In the genomic region with DNA sequence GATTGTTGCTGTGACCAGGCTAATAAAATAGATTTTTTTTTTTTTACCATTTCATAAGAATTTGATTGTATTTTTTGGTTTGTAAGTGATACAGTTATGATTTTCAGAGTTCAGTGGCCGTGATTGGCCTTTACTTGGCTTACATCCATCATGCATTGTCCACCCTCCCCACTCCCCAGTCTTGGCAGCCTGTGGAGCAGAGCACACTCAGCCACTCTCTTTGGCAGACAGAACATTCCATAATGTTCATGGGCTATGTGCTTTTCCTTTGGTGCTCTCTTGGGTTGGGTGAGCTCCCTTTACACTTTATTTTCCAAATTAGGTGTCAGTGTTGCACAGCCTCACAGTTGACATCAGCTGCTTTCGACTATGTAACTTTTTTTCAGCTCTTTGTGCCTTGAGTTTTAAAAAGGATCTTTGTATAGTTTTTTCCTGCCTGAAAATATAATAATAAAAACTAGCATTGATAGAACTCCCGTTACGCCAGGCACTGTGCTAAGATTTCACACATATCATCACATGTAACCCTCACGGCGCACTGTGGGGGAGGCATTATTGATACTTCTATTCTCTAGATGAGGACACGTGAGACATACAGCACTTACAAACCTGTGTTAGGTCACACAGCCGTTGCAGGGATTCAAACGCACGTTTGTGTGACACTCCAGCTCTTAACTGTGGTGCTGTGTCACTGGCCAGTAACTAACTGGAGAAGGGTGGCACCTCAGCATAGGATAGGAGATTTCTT, we compare ENCODE assay signal across 16 cellular contexts.
"Had no signal": no experiment of that assay in that cellular context is flagged by ENCODE, and none has a peak within 500 bp of the region (broad histone marks: within the 10 kb centered on the region; RNA-seq: fewer than 3 reads in every experiment).

No MANE protein-coding gene starts in this region.

- H3K4me3 ChIP-seq: breast epithelium, lung, pancreas, tibial nerve, uterus had no signal

- H3K4me1 ChIP-seq: breast epithelium, pancreas, uterus had no signal

- ATAC-seq: pancreas; stimulated activated memory B cell treated with anti-CD40 and anti-IgM and Interleukin-4, amounts not matched to agents 10 μg/mL and 1 μg/mL and 100 μg/mL, for 72 hours had no signal

- DNase-seq: activated CD4-positive, alpha-beta T cell treated with anti-CD3 and anti-CD28 coated beads, Interleukin-2, amount 10 ng/mL, durations not matched to agents 7 days and 5 days; activated CD8-positive, alpha-beta memory T cell treated with anti-CD3 and anti-CD28 coated beads for 24 hours; activated naive CD4-positive, alpha-beta T cell; aorta; glutamatergic neuron; immature natural killer cell; midbrain; naive B cell; pancreas; stimulated activated CD4-positive, alpha-beta T cell treated with anti-CD3 and anti-CD28 coated beads, Interleukin-2, amount 100 ng/mL, for 48 hours; T-helper 9 cell; uterus had no signal

- H3K4me1 Mint-ChIP-seq: activated CD4-positive, alpha-beta T cell treated with anti-CD3 and anti-CD28 coated beads, Interleukin-2, amount 10 ng/mL, durations not matched to agents 7 days and 5 days; immature natural killer cell; stimulated activated memory B cell treated with anti-CD40 and anti-IgM and Interleukin-4, amounts not matched to agents 10 μg/mL and 1 μg/mL and 100 μg/mL, for 72 hours had no signal

- H3K27me3 Mint-ChIP-seq: activated CD4-positive, alpha-beta T cell treated with anti-CD3 and anti-CD28 coated beads, Interleukin-2, amount 10 ng/mL, durations not matched to agents 7 days and 5 days; naive B cell; stimulated activated memory B cell treated with anti-CD40 and anti-IgM and Interleukin-4, amounts not matched to agents 10 μg/mL and 1 μg/mL and 100 μg/mL, for 72 hours had no signal

- H3K36me3 ChIP-seq: uterus had no signal

- H3K4me3 Mint-ChIP-seq: activated CD4-positive, alpha-beta T cell treated with anti-CD3 and anti-CD28 coated beads, Interleukin-2, amount 10 ng/mL, durations not matched to agents 7 days and 5 days; immature natural killer cell; naive B cell; stimulated activated memory B cell treated with anti-CD40 and anti-IgM and Interleukin-4, amounts not matched to agents 10 μg/mL and 1 μg/mL and 100 μg/mL, for 72 hours had no signal

- H3K27ac ChIP-seq: breast epithelium, pancreas, uterus had no signal

- H3K27me3 ChIP-seq: breast epithelium, pancreas, tibial nerve, uterus had no signal

- H3K9me3 ChIP-seq: breast epithelium, pancreas, tibial nerve, uterus had no signal

- H3K9me3 Mint-ChIP-seq: activated CD4-positive, alpha-beta T cell treated with anti-CD3 and anti-CD28 coated beads, Interleukin-2, amount 10 ng/mL, durations not matched to agents 7 days and 5 days; immature natural killer cell; naive B cell; stimulated activated memory B cell treated with anti-CD40 and anti-IgM and Interleukin-4, amounts not matched to agents 10 μg/mL and 1 μg/mL and 100 μg/mL, for 72 hours had no signal

- H3K27ac Mint-ChIP-seq: activated CD4-positive, alpha-beta T cell treated with anti-CD3 and anti-CD28 coated beads, Interleukin-2, amount 10 ng/mL, durations not matched to agents 7 days and 5 days; stimulated activated memory B cell treated with anti-CD40 and anti-IgM and Interleukin-4, amounts not matched to agents 10 μg/mL and 1 μg/mL and 100 μg/mL, for 72 hours had no signal
